ENCODE assay signal across 1 cellular context in genomic region chr20:17721802-17722486, GRCh38.
TF ChIP-seq lines count a peak whose summit lies in the region.

No MANE protein-coding gene starts in this region.

TF ChIP-seq in GM12878, 131 proteins besides CTCF, POLR2A, EP300 and RAD21:
- TF ChIP-seq, protein P1, sequence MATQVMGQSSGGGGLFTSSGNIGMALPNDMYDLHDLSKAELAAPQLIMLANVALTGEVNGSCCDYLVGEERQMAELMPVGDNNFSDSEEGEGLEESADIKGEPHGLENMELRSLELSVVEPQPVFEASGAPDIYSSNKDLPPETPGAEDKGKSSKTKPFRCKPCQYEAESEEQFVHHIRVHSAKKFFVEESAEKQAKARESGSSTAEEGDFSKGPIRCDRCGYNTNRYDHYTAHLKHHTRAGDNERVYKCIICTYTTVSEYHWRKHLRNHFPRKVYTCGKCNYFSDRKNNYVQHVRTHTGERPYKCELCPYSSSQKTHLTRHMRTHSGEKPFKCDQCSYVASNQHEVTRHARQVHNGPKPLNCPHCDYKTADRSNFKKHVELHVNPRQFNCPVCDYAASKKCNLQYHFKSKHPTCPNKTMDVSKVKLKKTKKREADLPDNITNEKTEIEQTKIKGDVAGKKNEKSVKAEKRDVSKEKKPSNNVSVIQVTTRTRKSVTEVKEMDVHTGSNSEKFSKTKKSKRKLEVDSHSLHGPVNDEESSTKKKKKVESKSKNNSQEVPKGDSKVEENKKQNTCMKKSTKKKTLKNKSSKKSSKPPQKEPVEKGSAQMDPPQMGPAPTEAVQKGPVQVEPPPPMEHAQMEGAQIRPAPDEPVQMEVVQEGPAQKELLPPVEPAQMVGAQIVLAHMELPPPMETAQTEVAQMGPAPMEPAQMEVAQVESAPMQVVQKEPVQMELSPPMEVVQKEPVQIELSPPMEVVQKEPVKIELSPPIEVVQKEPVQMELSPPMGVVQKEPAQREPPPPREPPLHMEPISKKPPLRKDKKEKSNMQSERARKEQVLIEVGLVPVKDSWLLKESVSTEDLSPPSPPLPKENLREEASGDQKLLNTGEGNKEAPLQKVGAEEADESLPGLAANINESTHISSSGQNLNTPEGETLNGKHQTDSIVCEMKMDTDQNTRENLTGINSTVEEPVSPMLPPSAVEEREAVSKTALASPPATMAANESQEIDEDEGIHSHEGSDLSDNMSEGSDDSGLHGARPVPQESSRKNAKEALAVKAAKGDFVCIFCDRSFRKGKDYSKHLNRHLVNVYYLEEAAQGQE (IDR thresholded peaks at IDR 0.05; ENCODE audit: low read depth, low read length): no peak
- no peak for TF ChIP-seq KAT2A (conservative IDR thresholded peaks at IDR 0.05; ENCODE audit: control insufficient read depth, low read depth, low read length)
- no peak for TF ChIP-seq EED (IDR thresholded peaks at IDR 0.05; ENCODE audit: low read depth)
- no peak for TF ChIP-seq IKZF2 (IDR thresholded peaks at IDR 0.05)
- no peak for TF ChIP-seq NR2C2 (IDR thresholded peaks at IDR 0.05; ENCODE audit: borderline replicate concordance, control insufficient read depth, insufficient read length, low read depth)
- TF ChIP-seq HDGF (IDR thresholded peaks at IDR 0.05): no peak
- TF ChIP-seq SMAD1 (IDR thresholded peaks at IDR 0.05; ENCODE audit: low read depth, partially characterized antibody): no peak
- TF ChIP-seq ETV6 (conservative IDR thresholded peaks at IDR 0.05 in 1 of 2, IDR thresholded peaks at IDR 0.05 in 1 of 2; ENCODE audit: borderline replicate concordance in 1 of 2, low read depth in 1 of 2): no peak
- no peak for TF ChIP-seq TAF1 (IDR thresholded peaks at IDR 0.05; ENCODE audit: borderline replicate concordance, low read depth, low read length)
- no peak for TF ChIP-seq SMARCA5 (IDR thresholded peaks at IDR 0.05)
- no peak for TF ChIP-seq RELA (IDR thresholded peaks at IDR 0.05; ENCODE audit: borderline replicate concordance, partially characterized antibody)
- TF ChIP-seq IRF4 (IDR thresholded peaks at IDR 0.05; ENCODE audit: low read depth, low read length): no peak
- TF ChIP-seq, protein P2, sequence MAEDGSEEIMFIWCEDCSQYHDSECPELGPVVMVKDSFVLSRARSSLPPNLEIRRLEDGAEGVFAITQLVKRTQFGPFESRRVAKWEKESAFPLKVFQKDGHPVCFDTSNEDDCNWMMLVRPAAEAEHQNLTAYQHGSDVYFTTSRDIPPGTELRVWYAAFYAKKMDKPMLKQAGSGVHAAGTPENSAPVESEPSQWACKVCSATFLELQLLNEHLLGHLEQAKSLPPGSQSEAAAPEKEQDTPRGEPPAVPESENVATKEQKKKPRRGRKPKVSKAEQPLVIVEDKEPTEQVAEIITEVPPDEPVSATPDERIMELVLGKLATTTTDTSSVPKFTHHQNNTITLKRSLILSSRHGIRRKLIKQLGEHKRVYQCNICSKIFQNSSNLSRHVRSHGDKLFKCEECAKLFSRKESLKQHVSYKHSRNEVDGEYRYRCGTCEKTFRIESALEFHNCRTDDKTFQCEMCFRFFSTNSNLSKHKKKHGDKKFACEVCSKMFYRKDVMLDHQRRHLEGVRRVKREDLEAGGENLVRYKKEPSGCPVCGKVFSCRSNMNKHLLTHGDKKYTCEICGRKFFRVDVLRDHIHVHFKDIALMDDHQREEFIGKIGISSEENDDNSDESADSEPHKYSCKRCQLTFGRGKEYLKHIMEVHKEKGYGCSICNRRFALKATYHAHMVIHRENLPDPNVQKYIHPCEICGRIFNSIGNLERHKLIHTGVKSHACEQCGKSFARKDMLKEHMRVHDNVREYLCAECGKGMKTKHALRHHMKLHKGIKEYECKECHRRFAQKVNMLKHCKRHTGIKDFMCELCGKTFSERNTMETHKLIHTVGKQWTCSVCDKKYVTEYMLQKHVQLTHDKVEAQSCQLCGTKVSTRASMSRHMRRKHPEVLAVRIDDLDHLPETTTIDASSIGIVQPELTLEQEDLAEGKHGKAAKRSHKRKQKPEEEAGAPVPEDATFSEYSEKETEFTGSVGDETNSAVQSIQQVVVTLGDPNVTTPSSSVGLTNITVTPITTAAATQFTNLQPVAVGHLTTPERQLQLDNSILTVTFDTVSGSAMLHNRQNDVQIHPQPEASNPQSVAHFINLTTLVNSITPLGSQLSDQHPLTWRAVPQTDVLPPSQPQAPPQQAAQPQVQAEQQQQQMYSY (CRISPR knock-in tag; IDR thresholded peaks at IDR 0.05): no peak
- TF ChIP-seq IRF3 (IDR thresholded peaks at IDR 0.05): no peak
- no peak for TF ChIP-seq JUND (IDR thresholded peaks at IDR 0.05; ENCODE audit: low read depth, low read length)
- no peak for TF ChIP-seq ESRRA (IDR thresholded peaks at IDR 0.05; ENCODE audit: low read length)
- TF ChIP-seq, protein P3, sequence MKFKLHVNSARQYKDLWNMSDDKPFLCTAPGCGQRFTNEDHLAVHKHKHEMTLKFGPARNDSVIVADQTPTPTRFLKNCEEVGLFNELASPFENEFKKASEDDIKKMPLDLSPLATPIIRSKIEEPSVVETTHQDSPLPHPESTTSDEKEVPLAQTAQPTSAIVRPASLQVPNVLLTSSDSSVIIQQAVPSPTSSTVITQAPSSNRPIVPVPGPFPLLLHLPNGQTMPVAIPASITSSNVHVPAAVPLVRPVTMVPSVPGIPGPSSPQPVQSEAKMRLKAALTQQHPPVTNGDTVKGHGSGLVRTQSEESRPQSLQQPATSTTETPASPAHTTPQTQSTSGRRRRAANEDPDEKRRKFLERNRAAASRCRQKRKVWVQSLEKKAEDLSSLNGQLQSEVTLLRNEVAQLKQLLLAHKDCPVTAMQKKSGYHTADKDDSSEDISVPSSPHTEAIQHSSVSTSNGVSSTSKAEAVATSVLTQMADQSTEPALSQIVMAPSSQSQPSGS (IDR thresholded peaks at IDR 0.05; ENCODE audit: low read length): no peak
- TF ChIP-seq, protein P4, sequence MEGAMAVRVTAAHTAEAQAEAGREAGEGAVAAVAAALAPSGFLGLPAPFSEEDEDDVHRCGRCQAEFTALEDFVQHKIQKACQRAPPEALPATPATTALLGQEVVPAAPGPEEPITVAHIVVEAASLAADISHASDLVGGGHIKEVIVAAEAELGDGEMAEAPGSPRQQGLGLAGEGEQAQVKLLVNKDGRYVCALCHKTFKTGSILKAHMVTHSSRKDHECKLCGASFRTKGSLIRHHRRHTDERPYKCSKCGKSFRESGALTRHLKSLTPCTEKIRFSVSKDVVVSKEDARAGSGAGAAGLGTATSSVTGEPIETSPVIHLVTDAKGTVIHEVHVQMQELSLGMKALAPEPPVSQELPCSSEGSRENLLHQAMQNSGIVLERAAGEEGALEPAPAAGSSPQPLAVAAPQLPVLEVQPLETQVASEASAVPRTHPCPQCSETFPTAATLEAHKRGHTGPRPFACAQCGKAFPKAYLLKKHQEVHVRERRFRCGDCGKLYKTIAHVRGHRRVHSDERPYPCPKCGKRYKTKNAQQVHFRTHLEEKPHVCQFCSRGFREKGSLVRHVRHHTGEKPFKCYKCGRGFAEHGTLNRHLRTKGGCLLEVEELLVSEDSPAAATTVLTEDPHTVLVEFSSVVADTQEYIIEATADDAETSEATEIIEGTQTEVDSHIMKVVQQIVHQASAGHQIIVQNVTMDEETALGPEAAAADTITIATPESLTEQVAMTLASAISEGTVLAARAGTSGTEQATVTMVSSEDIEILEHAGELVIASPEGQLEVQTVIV (IDR thresholded peaks at IDR 0.05; ENCODE audit: borderline replicate concordance, partially characterized antibody): no peak
- TF ChIP-seq, protein P5, sequence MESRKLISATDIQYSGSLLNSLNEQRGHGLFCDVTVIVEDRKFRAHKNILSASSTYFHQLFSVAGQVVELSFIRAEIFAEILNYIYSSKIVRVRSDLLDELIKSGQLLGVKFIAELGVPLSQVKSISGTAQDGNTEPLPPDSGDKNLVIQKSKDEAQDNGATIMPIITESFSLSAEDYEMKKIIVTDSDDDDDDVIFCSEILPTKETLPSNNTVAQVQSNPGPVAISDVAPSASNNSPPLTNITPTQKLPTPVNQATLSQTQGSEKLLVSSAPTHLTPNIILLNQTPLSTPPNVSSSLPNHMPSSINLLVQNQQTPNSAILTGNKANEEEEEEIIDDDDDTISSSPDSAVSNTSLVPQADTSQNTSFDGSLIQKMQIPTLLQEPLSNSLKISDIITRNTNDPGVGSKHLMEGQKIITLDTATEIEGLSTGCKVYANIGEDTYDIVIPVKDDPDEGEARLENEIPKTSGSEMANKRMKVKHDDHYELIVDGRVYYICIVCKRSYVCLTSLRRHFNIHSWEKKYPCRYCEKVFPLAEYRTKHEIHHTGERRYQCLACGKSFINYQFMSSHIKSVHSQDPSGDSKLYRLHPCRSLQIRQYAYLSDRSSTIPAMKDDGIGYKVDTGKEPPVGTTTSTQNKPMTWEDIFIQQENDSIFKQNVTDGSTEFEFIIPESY (IDR thresholded peaks at IDR 0.05): no peak
TF ChIP-seq in GM12878: peak in this region for 0.
